ENCODE assay signal across 16 cellular contexts in genomic region chr6:155980014-155980413, GRCh38.
A peak's percentile ranks its signal among the peaks of the same experiment; 100 is the strongest.
DNase-seq lines count a peak whose midpoint lies in the region; ATAC-seq and TF ChIP-seq lines count a peak whose summit lies in the region.
"Had no signal": no experiment of that assay in that cellular context is flagged by ENCODE, and none has a peak within 500 bp of the region (broad histone marks: within the 10 kb centered on the region; RNA-seq: fewer than 3 reads in every experiment).

No MANE protein-coding gene starts in this region.

- no peaks in the 10 kb centered on the region for H3K9me2 ChIP-seq in SK-N-SH

- no peak overlapping the region for H3K4me2 ChIP-seq in SK-N-SH
- H3K4me2 ChIP-seq: A549; BLaER1 treated with 17β-estradiol and CSF1 and Interleukin-3, amounts not matched to agents 10 nM and 100 nM had no signal

- no peaks in the 10 kb centered on the region for H3K36me3 ChIP-seq in SK-N-SH (replicated peaks in 1 of 2; ENCODE audit: control insufficient read depth in 1 of 2, insufficient read depth in 2 of 2, low read length in 1 of 2)
- no peaks in the 10 kb centered on the region for H3K36me3 ChIP-seq in vagina
- H3K36me3 ChIP-seq: BLaER1 treated with 17β-estradiol and CSF1 and Interleukin-3, amounts not matched to agents 10 nM and 100 nM had no signal

- no peak overlapping the region for H3K9ac ChIP-seq in SK-N-SH
- H3K9ac ChIP-seq: BLaER1 treated with 17β-estradiol and CSF1 and Interleukin-3, amounts not matched to agents 10 nM and 100 nM had no signal

- peak in 1 of 2 experiments; percentile 18; a peak in 1 of 4 replicates for TF ChIP-seq EP300 in SK-N-SH (IDR thresholded peaks at IDR 0.05; ENCODE audit: borderline replicate concordance in 1 of 2, low read depth in 1 of 2, low read length in 1 of 2)

- 52% methylated on average over 5 of the region's 5 CpGs for WGBS in SK-N-SH (ENCODE audit: low lambda C conversion rate)

- H3K4me1 ChIP-seq in SK-N-SH (ENCODE audit: control insufficient read depth in 1 of 2, insufficient read depth in 2 of 2, low read depth in 1 of 2, low read length in 1 of 2) (peaks cover 0 to 11% of the 10 kb centered on the region in 2 experiments; a peak in 2 of 4 replicates), vagina (peaks cover 39% of the 10 kb centered on the region)
- H3K4me1 ChIP-seq: A549; BLaER1 treated with 17β-estradiol and CSF1 and Interleukin-3, amounts not matched to agents 10 nM and 100 nM; Caco-2 had no signal

- H3K9me3 ChIP-seq in SK-N-SH (no peaks in the 10 kb centered on the region), vagina (no peaks in the 10 kb centered on the region)
- H3K9me3 ChIP-seq: A549; BLaER1 treated with 17β-estradiol and CSF1 and Interleukin-3, amounts not matched to agents 10 nM and 100 nM; Caco-2 had no signal

- no peaks in the 10 kb centered on the region for H4K20me1 ChIP-seq in SK-N-SH (ENCODE audit: insufficient read depth)
- H4K20me1 ChIP-seq: BLaER1 treated with 17β-estradiol and CSF1 and Interleukin-3, amounts not matched to agents 10 nM and 100 nM had no signal

- intact Hi-C loops in sciatic nerve (cut with DNase I): no loop called here
- intact Hi-C loops in vagina (cut with DNase I): no loop called here

- TF ChIP-seq RAD21 in SK-N-SH (IDR thresholded peaks at IDR 0.05; ENCODE audit: low read length): no peak

- H3K27ac ChIP-seq in SK-N-SH (ENCODE audit: low read depth in 2 of 2, low read length in 1 of 2): no peak overlapping the region
- H3K27ac ChIP-seq in vagina: peak overlapping the region; percentile 70
- no peak overlapping the region for H3K27ac ChIP-seq in caudate nucleus (ENCODE audit: low read depth, low read length)
- H3K27ac ChIP-seq: 22Rv1; A549; BLaER1 treated with 17β-estradiol and CSF1 and Interleukin-3, amounts not matched to agents 10 nM and 100 nM; C4-2B had no signal

- H3K27me3 ChIP-seq in SK-N-SH (ENCODE audit: insufficient read depth) (no peaks in the 10 kb centered on the region), vagina (no peaks in the 10 kb centered on the region)
- H3K27me3 ChIP-seq: BLaER1 treated with 17β-estradiol and CSF1 and Interleukin-3, amounts not matched to agents 10 nM and 100 nM had no signal

- CTCF ChIA-PET in SK-N-SH (lab: Yijun Ruan, JAX): interaction anchor here (0.7 to 1.5 kb wide), 3 partner anchors 11 to 18 kb away, joined by 3 to 5 read pairs (median 3); no protein-coding TSS in a partner anchor

- ATAC-seq in SK-N-SH treated with all-trans-retinoic acid at 6 μM for 48 hours (no peak), sciatic nerve (peak; percentile 53)
- ATAC-seq: A549; CD8-positive, alpha-beta T cell had no signal

- H3K4me3 ChIP-seq in SK-N-SH (ENCODE audit: low read depth in 2 of 2, low read length in 1 of 2) (no peak overlapping the region), vagina (no peak overlapping the region)
- H3K4me3 ChIP-seq: A549; BLaER1 treated with 17β-estradiol and CSF1 and Interleukin-3, amounts not matched to agents 10 nM and 100 nM had no signal

- DNase-seq in SK-N-SH (no peak), sciatic nerve (ENCODE audit: low spot score) (no peak), vagina (ENCODE audit: extremely low spot score in 2 of 2) (no peak), caudate nucleus (lab: John Stamatoyannopoulos, UW) (no peak)
- DNase-seq: AML-193; Caco-2; Calu3; CD4-positive, alpha-beta T cell; CD8-positive, alpha-beta T cell; DMS79 treated with DMSO at 0.1 percent for 48 hours; GF-D8 had no signal

- H3F3A ChIP-seq in SK-N-SH (replicated peaks; ENCODE audit: insufficient read depth): no peaks in the 10 kb centered on the region

- TF ChIP-seq CTCF in SK-N-SH (IDR thresholded peaks at IDR 0.05) (no peak), vagina (IDR thresholded peaks at IDR 0.05) (no peak)

- no peaks in the 10 kb centered on the region for H3K79me2 ChIP-seq in SK-N-SH (ENCODE audit: insufficient read depth)

- no peak for TF ChIP-seq POLR2A in vagina (IDR thresholded peaks at IDR 0.05)

- POLR2A ChIA-PET in SK-N-SH (lab: Yijun Ruan, JAX): interaction anchor here (1.8 kb wide), 1 partner anchor 49 kb away, joined by 7 read pairs; no protein-coding TSS in a partner anchor

- no peak overlapping the region for H2AFZ ChIP-seq in SK-N-SH (ENCODE audit: low read depth)

TF ChIP-seq in SK-N-SH, 30 proteins besides CTCF, POLR2A, EP300 and RAD21:
- TF ChIP-seq RXRA (IDR thresholded peaks at IDR 0.05; ENCODE audit: borderline replicate concordance, low read depth) (no peak), MXI1 (IDR thresholded peaks at IDR 0.05; ENCODE audit: low read depth, low read length) (no peak), GATA2 (CRISPR knock-in tag; IDR thresholded peaks at IDR 0.05) (peak; percentile 59), JUND (IDR thresholded peaks at IDR 0.05) (no peak), PBX3 (IDR thresholded peaks at IDR 0.05) (no peak), FOXM1 (IDR thresholded peaks at IDR 0.05; ENCODE audit: low read depth) (no peak), YY1 (IDR thresholded peaks at IDR 0.05; ENCODE audit: low read depth) (no peak), FOSL2 (IDR thresholded peaks at IDR 0.05; ENCODE audit: borderline replicate concordance, low read depth) (no peak)
- TF ChIP-seq, protein P1, sequence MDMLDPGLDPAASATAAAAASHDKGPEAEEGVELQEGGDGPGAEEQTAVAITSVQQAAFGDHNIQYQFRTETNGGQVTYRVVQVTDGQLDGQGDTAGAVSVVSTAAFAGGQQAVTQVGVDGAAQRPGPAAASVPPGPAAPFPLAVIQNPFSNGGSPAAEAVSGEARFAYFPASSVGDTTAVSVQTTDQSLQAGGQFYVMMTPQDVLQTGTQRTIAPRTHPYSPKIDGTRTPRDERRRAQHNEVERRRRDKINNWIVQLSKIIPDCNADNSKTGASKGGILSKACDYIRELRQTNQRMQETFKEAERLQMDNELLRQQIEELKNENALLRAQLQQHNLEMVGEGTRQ (IDR thresholded peaks at IDR 0.05; ENCODE audit: borderline replicate concordance, low read depth, low read length): no peak

TF ChIP-seq in SK-N-SH treated with all-trans-retinoic acid at 6 μM for 48 hours, 23 proteins besides CTCF, POLR2A, EP300 and RAD21:
- TF ChIP-seq ISL1 (CRISPR knock-in tag; IDR thresholded peaks at IDR 0.05) (no peak), ZFP30 (CRISPR knock-in tag; IDR thresholded peaks at IDR 0.05) (no peak), CSDC2 (CRISPR knock-in tag; IDR thresholded peaks at IDR 0.05) (no peak), ESRRG (CRISPR knock-in tag; IDR thresholded peaks at IDR 0.05) (no peak), ZFP3 (CRISPR knock-in tag; IDR thresholded peaks at IDR 0.05) (no peak), ARNTL (CRISPR knock-in tag; IDR thresholded peaks at IDR 0.05; ENCODE audit: borderline replicate concordance, low read depth) (no peak), RARB (CRISPR knock-in tag; IDR thresholded peaks at IDR 0.05) (no peak), CREB5 (CRISPR knock-in tag; IDR thresholded peaks at IDR 0.05; ENCODE audit: low read depth) (no peak), TOX (CRISPR knock-in tag; IDR thresholded peaks at IDR 0.05; ENCODE audit: borderline replicate concordance) (no peak), CSRNP3 (CRISPR knock-in tag; IDR thresholded peaks at IDR 0.05) (no peak), ZNF565 (CRISPR knock-in tag; conservative IDR thresholded peaks at IDR 0.05; ENCODE audit: low read depth) (no peak), POU6F1 (CRISPR knock-in tag; IDR thresholded peaks at IDR 0.05; ENCODE audit: borderline replicate concordance, low read depth) (no peak)
